In the genomic region with DNA sequence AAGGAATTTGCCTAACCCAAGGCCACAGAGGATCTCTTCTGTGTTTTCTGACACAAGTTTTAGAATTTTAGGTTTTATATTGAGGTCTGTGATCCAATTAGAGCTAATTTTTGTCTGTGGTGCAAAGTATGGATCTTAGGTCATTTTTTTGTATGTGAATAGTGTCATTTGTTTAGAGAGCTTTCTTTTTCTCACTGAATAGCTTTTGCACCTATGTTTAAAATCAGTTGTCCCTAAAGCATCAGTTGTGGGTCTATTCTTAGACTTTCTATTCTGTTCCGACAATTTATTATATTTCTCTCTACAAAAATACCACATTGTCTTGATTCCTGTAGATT, we compare ENCODE assay signal across 8 cellular contexts. TPM values are rescaled to one million over a fixed set of nuclear protein-coding genes. Genes with fewer than 3 reads are reported as not detected.
DNase-seq lines count a peak whose midpoint lies in the region; ATAC-seq and TF ChIP-seq lines count a peak whose summit lies in the region.

No MANE protein-coding gene starts in this region.

- 2 to 14% methylated on average over 1 of the region's 1 CpG for WGBS in GM23248 (ENCODE audit: low coverage in 1 of 2, low lambda C conversion rate in 2 of 2, missing lambda C conversion rate in 2 of 2), 2 experiments
- 11% methylated on average over 1 of the region's 1 CpG for WGBS in right cardiac atrium

- peaks cover 19% of the 10 kb centered on the region for H3K36me3 ChIP-seq in DOHH2 (ENCODE audit: control insufficient read depth, low read length)
- H3K36me3 ChIP-seq in GM23248 (ENCODE audit: low read depth), result no peaks in the 10 kb centered on the region
- peaks cover 15% of the 10 kb centered on the region; the same call in 1 of the 2 replicates for H3K36me3 ChIP-seq in SJSA1
- H3K36me3 ChIP-seq in stomach smooth muscle (ENCODE audit: control insufficient read depth in 2 of 2, insufficient read depth in 2 of 2, low read length in 2 of 2), result peaks cover 0 to 4% of the 10 kb centered on the region in 2 donors

- H3K79me2 ChIP-seq in DOHH2 (ENCODE audit: control insufficient read depth, low read length), result peaks cover 41% of the 10 kb centered on the region
- peaks cover 12% of the 10 kb centered on the region for H3K79me2 ChIP-seq in GM23248 (ENCODE audit: insufficient read depth)

- H3K9me2 ChIP-seq in DOHH2 (replicated peaks; ENCODE audit: control insufficient read depth, low read length) (no peaks in the 10 kb centered on the region), GM23248 (ENCODE audit: insufficient read depth) (no peaks in the 10 kb centered on the region)

- H4K20me1 ChIP-seq in DOHH2 (ENCODE audit: control insufficient read depth, insufficient read depth, low read depth, low read length) (0 out of 2 replicates have a peak, but pooled peaks cover 3% of the 10 kb centered on the region), GM23248 (ENCODE audit: insufficient read depth) (no peaks in the 10 kb centered on the region)

- intact Hi-C loops in right cardiac atrium (cut with DNase I), result no loop called here

- H3K4me1 ChIP-seq in DOHH2 (ENCODE audit: control insufficient read depth, low read length) (peaks cover 21% of the 10 kb centered on the region), GM23248 (ENCODE audit: insufficient read depth) (0 out of 2 replicates have a peak, but pooled peaks cover 3% of the 10 kb centered on the region), SJSA1 (replicated peaks) (peaks cover 5% of the 10 kb centered on the region), right cardiac atrium (ENCODE audit: control insufficient read depth, insufficient read depth, low read length) (peaks cover 1% of the 10 kb centered on the region), stomach smooth muscle (ENCODE audit: control insufficient read depth, insufficient read depth, low read length) (no peaks in the 10 kb centered on the region)

- peak overlapping the region; percentile 83 for H3K9ac ChIP-seq in GM23248
- peak overlapping the region; percentile 88 to 98 for H3K9ac ChIP-seq in stomach smooth muscle (ENCODE audit: low read length in 2 of 2)

- H2AFZ ChIP-seq in GM23248, result peak overlapping the region; percentile 99

- TF ChIP-seq CTCF in DOHH2 (IDR thresholded peaks at IDR 0.05; ENCODE audit: low read depth, low read length, poor library complexity, severe bottlenecking), result no peak

- H3K9me3 ChIP-seq in DOHH2 (ENCODE audit: control insufficient read depth, insufficient read depth, low read length) (peaks cover 2% of the 10 kb centered on the region; the same call in 1 of the 2 replicates), GM23248 (ENCODE audit: low read depth) (no peaks in the 10 kb centered on the region), SJSA1 (replicated peaks) (no peaks in the 10 kb centered on the region), right cardiac atrium (ENCODE audit: control insufficient read depth, low read length) (no peaks in the 10 kb centered on the region), stomach smooth muscle (ENCODE audit: control insufficient read depth in 2 of 2, low read length in 2 of 2) (no peaks in the 10 kb centered on the region)

- H3F3A ChIP-seq in DOHH2 (ENCODE audit: control insufficient read depth, insufficient read depth) (0 out of 2 replicates have a peak, but pooled peaks cover 7% of the 10 kb centered on the region), GM23248 (ENCODE audit: insufficient read depth) (no peaks in the 10 kb centered on the region)

- no peak for DNase-seq in GM23248
- no peak for DNase-seq in SJSA1 (ENCODE audit: low read depth in 1 of 2, low spot score in 2 of 2)
- no peak for DNase-seq in right cardiac atrium
- no peak for DNase-seq in mucosa of gallbladder (ENCODE audit: low spot score)
- DNase-seq in HUDEP-2 (lab: John Stamatoyannopoulos, UW; ENCODE audit: unreplicated experiment in 76 of 76), result no peak
- DNase-seq in NCI-H1105 (lab: John Stamatoyannopoulos, UW), result no peak

- H3K27me3 ChIP-seq in DOHH2 (ENCODE audit: control insufficient read depth, low read length), result no peaks in the 10 kb centered on the region
- H3K27me3 ChIP-seq in GM23248 (replicated peaks; ENCODE audit: insufficient read depth), result no peaks in the 10 kb centered on the region
- H3K27me3 ChIP-seq in SJSA1 (replicated peaks), result no peaks in the 10 kb centered on the region
- no peaks in the 10 kb centered on the region for H3K27me3 ChIP-seq in right cardiac atrium (ENCODE audit: control insufficient read depth, insufficient read depth)
- no peaks in the 10 kb centered on the region for H3K27me3 ChIP-seq in stomach smooth muscle (ENCODE audit: control insufficient read depth in 1 of 2, insufficient read depth in 2 of 2, low read length in 2 of 2)

- H3K4me3 ChIP-seq in DOHH2 (ENCODE audit: low read length) (peak overlapping the region; percentile 88), GM23248 (peak overlapping the region; percentile 89), SJSA1 (peak overlapping the region; percentile 82), right cardiac atrium (ENCODE audit: low read length) (peak overlapping the region; percentile 98), stomach smooth muscle (ENCODE audit: low read length in 2 of 2) (peak overlapping the region; percentile 92 to 98)

- no peak for ATAC-seq in right cardiac atrium

- H3K27ac ChIP-seq in DOHH2 (ENCODE audit: low read depth, low read length) (peak overlapping the region; percentile 19), GM23248 (peak overlapping the region; percentile 70), SJSA1 (no peak overlapping the region), right cardiac atrium (ENCODE audit: low read length) (peak overlapping the region; percentile 99), stomach smooth muscle (ENCODE audit: low read length) (peak overlapping the region; percentile 82)

- H3K4me2 ChIP-seq in DOHH2 (ENCODE audit: low read length) (peak overlapping the region; percentile 81), GM23248 (ENCODE audit: unreplicated experiment) (peak overlapping the region; percentile 81)

- in situ Hi-C loops in GM23248 (cut with MboI), result no loop called here

RNA-seq across cellular contexts. Expression of a gene that starts 0.3 kb away (rescaled TPM):
- 3.2 and 7.3 TPM in 2 replicates for total RNA-seq in GM23248 (2014; rRNA removed; shearing (Covaris generic))
- polyA plus RNA-seq in GM23248 (2016; fragmentation: Nextera tagmentation; extraction: Ambion mirVana) (6.1 and 6.2 TPM in 2 replicates), right cardiac atrium (2.0 TPM)
- 6.7 and 8.0 TPM in 2 replicates for total RNA-seq in SJSA1 (2014; rRNA removed; shearing (Covaris generic))
- total RNA-seq in right cardiac atrium (1 to 10 TPM; 6.4 to 8.0 (median 7.6) TPM), mucosa of gallbladder (21.1 TPM)

RNA-seq across cellular contexts. Expression of a gene that starts 41.3 kb away (rescaled TPM):
- total RNA-seq in GM23248 (2014; rRNA removed; shearing (Covaris generic)), result 15.3 and 15.5 TPM in 2 replicates
- polyA plus RNA-seq in GM23248 (2016; fragmentation: Nextera tagmentation; extraction: Ambion mirVana), result 21.5 and 24.7 TPM in 2 replicates
- 38.4 and 51.9 TPM in 2 replicates for total RNA-seq in SJSA1 (2014; rRNA removed; shearing (Covaris generic))
- total RNA-seq in right cardiac atrium, result 10 to 100 TPM; 20.1 to 26.1 (median 22.5) TPM
- polyA plus RNA-seq in right cardiac atrium, result 22.5 TPM
- total RNA-seq in mucosa of gallbladder, result 16.7 TPM
